ENCODE assay signal across 8 cellular contexts in genomic region chr19:46787040-46787330, GRCh38. TPM values are rescaled to one million over a fixed set of nuclear protein-coding genes. Genes with fewer than 3 reads are reported as not detected.
DNase-seq lines count a peak whose midpoint lies in the region; ATAC-seq, FAIRE-seq and TF ChIP-seq lines count a peak whose summit lies in the region.

No MANE protein-coding gene starts in this region.

- TF ChIP-seq POLR2A in transverse colon (IDR thresholded peaks at IDR 0.05) = no peak

- H3K4me3 Mint-ChIP-seq in activated naive CD4-positive, alpha-beta T cell treated with anti-CD3 and anti-CD28 coated beads for 36 hours = peak overlapping the region; percentile 95
- peak overlapping the region; percentile 97 for H3K4me3 Mint-ChIP-seq in astrocyte (ENCODE audit: unreplicated experiment)

- H3K4me1 ChIP-seq in astrocyte (ENCODE audit: insufficient read depth, low read length) (peaks cover 27% of the 10 kb centered on the region), lower lobe of right lung (peaks cover 40% of the 10 kb centered on the region), transverse colon (peaks cover 2 to 39% (median 30%) of the 10 kb centered on the region in 4 donors)

- in situ Hi-C loops in transverse colon (cut with MboI; ENCODE audit: low pct_ligation_motif_present in 1 of 4, low pct_unique_long_range_greater_than_20kb in 1 of 4, low sequenced_read_pairs in 3 of 4) = no loop called here

- H3K27ac ChIP-seq in astrocyte (ENCODE audit: low read depth, low read length) (peak overlapping the region; percentile 74), lower lobe of right lung (peak overlapping the region; percentile 90), transverse colon (peak overlapping the region; percentile 93 to 96 (median 95))

- H4K20me1 ChIP-seq in astrocyte (ENCODE audit: insufficient read depth, low read length) = peaks cover 48% of the 10 kb centered on the region

- peak overlapping the region; percentile 86 for H3K9ac ChIP-seq in astrocyte (ENCODE audit: low read length)

- peak overlapping the region; percentile 90 for H3K4me2 ChIP-seq in astrocyte (ENCODE audit: low read length)

- H3K4me1 Mint-ChIP-seq in activated naive CD4-positive, alpha-beta T cell treated with anti-CD3 and anti-CD28 coated beads for 36 hours (ENCODE audit: low read depth) = peaks cover 39% of the 10 kb centered on the region
- H3K4me1 Mint-ChIP-seq in astrocyte (ENCODE audit: low read depth, unreplicated experiment) = peaks cover 13% of the 10 kb centered on the region

- no peak for TF ChIP-seq EP300 in transverse colon (IDR thresholded peaks at IDR 0.05; ENCODE audit: low read depth)

- H3K36me3 Mint-ChIP-seq in activated naive CD4-positive, alpha-beta T cell treated with anti-CD3 and anti-CD28 coated beads for 36 hours (ENCODE audit: low read depth) = peaks cover 54% of the 10 kb centered on the region
- H3K36me3 Mint-ChIP-seq in astrocyte (ENCODE audit: low read depth, unreplicated experiment) = peaks cover 12% of the 10 kb centered on the region

- FAIRE-seq in astrocyte (lab: Jason Lieb, UNC) (no peak), frontal cortex (lab: Jason Lieb, UNC) (no peak)

- 4 to 10% methylated on average over 3 to 5 of the region's 5 CpGs for WGBS in transverse colon (ENCODE audit: low coverage in 1 of 2), 2 donors

- H3K27me3 Mint-ChIP-seq in activated naive CD4-positive, alpha-beta T cell treated with anti-CD3 and anti-CD28 coated beads for 36 hours (ENCODE audit: low read depth) = no peaks in the 10 kb centered on the region
- no peaks in the 10 kb centered on the region for H3K27me3 Mint-ChIP-seq in astrocyte (ENCODE audit: low read depth, unreplicated experiment)

- peak overlapping the region; percentile 77 for H3K4me3 ChIP-seq in astrocyte (ENCODE audit: insufficient read depth, low read depth, low read length)
- H3K4me3 ChIP-seq in lower lobe of right lung = peak overlapping the region; percentile 86
- peak overlapping the region; percentile 36 to 87 (median 80) for H3K4me3 ChIP-seq in transverse colon

- H3K79me2 ChIP-seq in astrocyte (ENCODE audit: insufficient read depth, low read length) = peaks cover 62% of the 10 kb centered on the region

- no peaks in the 10 kb centered on the region for H3K27me3 ChIP-seq in astrocyte (ENCODE audit: insufficient read depth, low read length)
- no peaks in the 10 kb centered on the region for H3K27me3 ChIP-seq in lower lobe of right lung (ENCODE audit: low read depth)
- no peaks in the 10 kb centered on the region for H3K27me3 ChIP-seq in transverse colon

- CTCF ChIA-PET in activated naive CD4-positive, alpha-beta T cell treated with anti-CD3 and anti-CD28 coated beads for 36 hours (lab: Charles Lee) = interaction anchor here (0.9 to 3.3 kb wide), 2 partner anchors 20 to 37 kb away, joined by 4 to 13 read pairs; no protein-coding TSS in a partner anchor

- peak overlapping the region; percentile 99 for H3K27ac Mint-ChIP-seq in activated naive CD4-positive, alpha-beta T cell treated with anti-CD3 and anti-CD28 coated beads for 36 hours
- H3K27ac Mint-ChIP-seq in astrocyte (ENCODE audit: unreplicated experiment) = peak overlapping the region; percentile 99

- no peak for DNase-seq in activated naive CD4-positive, alpha-beta T cell treated with anti-CD3 and anti-CD28 coated beads for 36 hours
- DNase-seq in activated naive CD4-positive, alpha-beta T cell (lab: John Stamatoyannopoulos, UW) = no peak
- DNase-seq in astrocyte (ENCODE audit: low read depth) = no peak
- DNase-seq in lower lobe of right lung = no peak
- DNase-seq in transverse colon = no peak
- DNase-seq in NCI-H2107 treated with DMSO at 0.1 percent for 48 hours (lab: John Stamatoyannopoulos, UW; ENCODE audit: unreplicated experiment) = no peak
- DNase-seq in frontal cortex (ENCODE audit: low spot score in 2 of 2) = no peak

- ATAC-seq in lower lobe of right lung (no peak), GM21737 (IDR thresholded peaks at IDR 0.05; ENCODE audit: unreplicated experiment) (no peak)

- H3K9me3 ChIP-seq in astrocyte (ENCODE audit: insufficient read depth, low read depth, low read length) (no peaks in the 10 kb centered on the region), lower lobe of right lung (no peaks in the 10 kb centered on the region), transverse colon (no peaks in the 10 kb centered on the region)

- H3K36me3 ChIP-seq in astrocyte (ENCODE audit: insufficient read depth, low read length) (peaks cover 9% of the 10 kb centered on the region), lower lobe of right lung (peaks cover 19% of the 10 kb centered on the region), transverse colon (peaks cover 0 to 9% (median 4%) of the 10 kb centered on the region in 4 donors)

- TF ChIP-seq CTCF in astrocyte (IDR thresholded peaks at IDR 0.05; ENCODE audit: insufficient read depth, low read depth, low read length) (no peak), lower lobe of right lung (IDR thresholded peaks at IDR 0.05) (no peak), transverse colon (IDR thresholded peaks at IDR 0.05) (no peak)

- H3K9me3 Mint-ChIP-seq in activated naive CD4-positive, alpha-beta T cell treated with anti-CD3 and anti-CD28 coated beads for 36 hours = no peaks in the 10 kb centered on the region
- no peaks in the 10 kb centered on the region for H3K9me3 Mint-ChIP-seq in astrocyte (ENCODE audit: unreplicated experiment)

- no peak overlapping the region for H2AFZ ChIP-seq in astrocyte (ENCODE audit: low read depth, low read length)

- intact Hi-C loops in activated naive CD4-positive, alpha-beta T cell treated with anti-CD3 and anti-CD28 coated beads for 36 hours (cut with micrococcal nuclease) = loop anchor here (5.0 kb wide), 1 partner anchor 400 kb away; no protein-coding TSS in a partner anchor
- intact Hi-C loops in lower lobe of right lung (cut with DNase I) = no loop called here
- intact Hi-C loops in transverse colon (cut with DNase I; ENCODE audit: low total_unique reads) = no loop called here

RNA-seq across cellular contexts. Expression of gene SLC1A5, which starts 1.4 kb away (rescaled TPM):
- 100 to 1,000 TPM; 139 TPM for total RNA-seq in activated naive CD4-positive, alpha-beta T cell treated with anti-CD3 and anti-CD28 coated beads for 36 hours
- total RNA-seq in astrocyte (233 and 270 TPM in 2 replicates), lower lobe of right lung (120 TPM), transverse colon (100 to 1,000 TPM in 1 of 4 donors, 10 to 100 TPM in 3; 19.8 to 104 (median 91.4) TPM), frontal cortex (3.3 TPM)

RNA-seq across cellular contexts. Expression of gene STRN4, which starts 40.7 kb away (rescaled TPM):
- total RNA-seq in activated naive CD4-positive, alpha-beta T cell treated with anti-CD3 and anti-CD28 coated beads for 36 hours = 10 to 100 TPM; 59.2 to 63.2 TPM
- total RNA-seq in astrocyte (75.0 and 80.8 TPM in 2 replicates), lower lobe of right lung (69.1 TPM), transverse colon (100 to 1,000 TPM in 3 of 4 donors, 10 to 100 TPM in 1; 81.6 to 306 (median 174) TPM), frontal cortex (86.4 TPM)

RNA-seq across cellular contexts. Expression of gene FKRP, which starts 41.1 kb away (rescaled TPM):
- 1 to 10 TPM; 8.8 to 9.0 TPM for total RNA-seq in activated naive CD4-positive, alpha-beta T cell treated with anti-CD3 and anti-CD28 coated beads for 36 hours
- total RNA-seq in astrocyte (25.1 and 28.1 TPM in 2 replicates), lower lobe of right lung (13.2 TPM), transverse colon (10 to 100 TPM in 3 of 4 donors, 1 to 10 TPM in 1; 9.7 to 16.1 (median 11.8) TPM), frontal cortex (12.6 TPM)
